ENCODE assay signal across 7 cellular contexts in the genomic region with DNA sequence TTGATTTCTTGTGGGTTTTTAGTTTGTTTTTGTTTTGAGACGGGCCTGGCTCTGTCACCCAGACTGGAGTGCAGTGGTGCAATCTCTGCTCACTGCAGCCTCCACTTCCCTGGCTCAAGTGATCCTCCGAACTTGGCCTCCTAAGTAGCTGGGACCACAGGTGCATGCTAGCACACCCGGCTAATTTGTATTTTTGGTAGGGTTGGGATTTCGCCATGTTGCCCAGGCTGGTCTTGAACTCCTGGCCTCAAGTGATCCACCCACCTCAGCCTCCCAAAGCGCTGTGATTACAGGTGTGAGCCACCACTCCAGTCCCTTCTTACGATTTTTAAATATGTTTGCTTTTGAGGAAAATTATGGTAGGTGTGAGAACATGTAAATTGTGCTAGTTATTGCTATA. TPM values are rescaled to one million over a fixed set of nuclear protein-coding genes. Genes with fewer than 3 reads are reported as not detected.
DNase-seq lines count a peak whose midpoint lies in the region; ATAC-seq, FAIRE-seq and TF ChIP-seq lines count a peak whose summit lies in the region.
"Not testable (repeated sequence)": the region's sequence is repeated elsewhere in the genome, so short reads cannot be mapped to it uniquely, and the experiment has no call there.
"Had no signal": no experiment of that assay in that cellular context is flagged by ENCODE, and none has a peak within 500 bp of the region (broad histone marks: within the 10 kb centered on the region; RNA-seq: fewer than 3 reads in every experiment).

No MANE protein-coding gene starts in this region.

- TF ChIP-seq EP300 in HepG2 (IDR thresholded peaks at IDR 0.05; ENCODE audit: low read depth in 2 of 2, low read length in 2 of 2); HepG2 (CRISPR knock-in tag; IDR thresholded peaks at IDR 0.05; ENCODE audit: borderline replicate concordance): not testable (repeated sequence)

- TF ChIP-seq RAD21 in HepG2 (CRISPR knock-in tag; IDR thresholded peaks at IDR 0.05) = not testable (repeated sequence)

- H3K9me3 Mint-ChIP-seq in CD4-positive, alpha-beta T cell; HFFc6; activated CD4-positive, alpha-beta T cell treated with anti-CD3 and anti-CD28 coated beads, Interleukin-2, amount 10 ng/mL, durations not matched to agents 7 days and 5 days; activated naive CD4-positive, alpha-beta T cell treated with anti-CD3 and anti-CD28 coated beads for 36 hours: not testable (repeated sequence)

- H3K27me3 ChIP-seq in CD4-positive, alpha-beta T cell (ENCODE audit: control insufficient read depth, insufficient read depth, low read length); HepG2 (ENCODE audit: control insufficient read depth in 1 of 2, insufficient read depth in 2 of 2, low read length in 2 of 2); thymus (ENCODE audit: control insufficient read depth, insufficient read depth): not testable (repeated sequence)

- FAIRE-seq in HepG2 (lab: Jason Lieb, UNC) = not testable (repeated sequence)

- H3K36me3 ChIP-seq in HepG2 (replicated peaks in 1 of 2; ENCODE audit: control insufficient read depth in 1 of 2, insufficient read depth in 2 of 2, low read length in 2 of 2) = peaks cover 10 to 29% of the 10 kb centered on the region in 2 experiments
- peaks cover 27% of the 10 kb centered on the region for H3K36me3 ChIP-seq in thymus (ENCODE audit: control insufficient read depth, insufficient read depth)

- in situ Hi-C loops in HepG2 (cut with HindIII; ENCODE audit: extremely low pct_ligation_motif_present, low pct_unique_long_range_greater_than_20kb) = not testable (repeated sequence)

- not testable (repeated sequence) for DNase-seq in CD4-positive, alpha-beta T cell; HFFc6; activated CD4-positive, alpha-beta T cell treated with anti-CD3 and anti-CD28 coated beads, Interleukin-2, amount 10 ng/mL, durations not matched to agents 7 days and 5 days; activated naive CD4-positive, alpha-beta T cell treated with anti-CD3 and anti-CD28 coated beads for 36 hours; HepG2 (ENCODE audit: low spot score)

- peak overlapping the region; percentile 5 for H3K27ac ChIP-seq in CD4-positive, alpha-beta T cell (ENCODE audit: low read depth, low read length)
- H3K27ac ChIP-seq in HepG2 (ENCODE audit: extremely low read length, insufficient read depth, low read length) = not testable (repeated sequence)
- H3K27ac ChIP-seq in thymus (ENCODE audit: low read depth) = peak overlapping the region; percentile 31

- peak in 1 of 2 experiments; percentile 30; a peak in 1 of 4 replicates for TF ChIP-seq POLR2A in HepG2 (IDR thresholded peaks at IDR 0.05; ENCODE audit: insufficient read depth in 1 of 2, low read depth in 2 of 2, low read length in 2 of 2)

- not testable (repeated sequence) for H3K4me2 ChIP-seq in HepG2 (ENCODE audit: low read depth, low read length)

- not testable (repeated sequence) for BruUV-seq in HepG2 (replicated peaks; lab: Mats Ljungman, UMichigan)

- CTCF ChIA-PET in CD4-positive, alpha-beta T cell (lab: Charles Lee) = interaction anchor here (1.5 kb wide), 1 partner anchor 9 kb away, joined by 4 read pairs; no protein-coding TSS in a partner anchor
- CTCF ChIA-PET in activated CD4-positive, alpha-beta T cell treated with anti-CD3 and anti-CD28 coated beads, Interleukin-2, amount 10 ng/mL, durations not matched to agents 7 days and 5 days (lab: Charles Lee) = interaction anchor here (4.4 kb wide), 1 partner anchor 10 kb away, joined by 14 read pairs; a partner anchor contains a TSS
- CTCF ChIA-PET in activated naive CD4-positive, alpha-beta T cell treated with anti-CD3 and anti-CD28 coated beads for 36 hours (lab: Charles Lee) = interaction anchor here (1.7 kb wide), 1 partner anchor 10 kb away, joined by 4 read pairs; a partner anchor contains a TSS
- CTCF ChIA-PET in HepG2 (lab: Yijun Ruan, JAX; ENCODE audit: low intra/inter-chr PET ratio, low total read pairs) = not testable (repeated sequence)

- H3K36me3 Mint-ChIP-seq in CD4-positive, alpha-beta T cell (ENCODE audit: low read depth) = peaks cover 62% of the 10 kb centered on the region
- peaks cover 44% of the 10 kb centered on the region for H3K36me3 Mint-ChIP-seq in HFFc6 (ENCODE audit: low read depth)
- H3K36me3 Mint-ChIP-seq in activated CD4-positive, alpha-beta T cell treated with anti-CD3 and anti-CD28 coated beads, Interleukin-2, amount 10 ng/mL, durations not matched to agents 7 days and 5 days (ENCODE audit: low read depth) = peaks cover 51% of the 10 kb centered on the region
- peaks cover 33% of the 10 kb centered on the region for H3K36me3 Mint-ChIP-seq in activated naive CD4-positive, alpha-beta T cell treated with anti-CD3 and anti-CD28 coated beads for 36 hours (ENCODE audit: low read depth)

- H4K20me1 ChIP-seq in HepG2 (ENCODE audit: insufficient read depth, low read length) = not testable (repeated sequence)

- not testable (repeated sequence) for H3K9me3 ChIP-seq in CD4-positive, alpha-beta T cell (ENCODE audit: control insufficient read depth, low read length); HepG2 (ENCODE audit: low read length); thymus (ENCODE audit: control insufficient read depth)

- H3K27me3 Mint-ChIP-seq in CD4-positive, alpha-beta T cell; HFFc6 (ENCODE audit: insufficient read depth); activated CD4-positive, alpha-beta T cell treated with anti-CD3 and anti-CD28 coated beads, Interleukin-2, amount 10 ng/mL, durations not matched to agents 7 days and 5 days; activated naive CD4-positive, alpha-beta T cell treated with anti-CD3 and anti-CD28 coated beads for 36 hours (ENCODE audit: low read depth): not testable (repeated sequence)

- not testable (repeated sequence) for H3K4me3 ChIP-seq in HepG2 (replicated peaks in 1 of 3; ENCODE audit: insufficient read depth in 1 of 3, low read depth in 2 of 3, low read length in 3 of 3); thymus (ENCODE audit: low read length)

- intact Hi-C loops in CD4-positive, alpha-beta T cell (cut with DNase I, micrococcal nuclease) = loop anchor here in 1 of 2 experiments (2.0 kb wide), 1 partner anchor 45 kb away; a partner anchor contains a TSS
- intact Hi-C loops in activated naive CD4-positive, alpha-beta T cell treated with anti-CD3 and anti-CD28 coated beads for 36 hours (cut with micrococcal nuclease); HepG2 (cut with micrococcal nuclease; ENCODE audit: unreplicated experiment): not testable (repeated sequence)

- not testable (repeated sequence) for H2AFZ ChIP-seq in HepG2 (ENCODE audit: low read length)

- not testable (repeated sequence) for H3K4me3 Mint-ChIP-seq in CD4-positive, alpha-beta T cell; HFFc6; activated CD4-positive, alpha-beta T cell treated with anti-CD3 and anti-CD28 coated beads, Interleukin-2, amount 10 ng/mL, durations not matched to agents 7 days and 5 days; activated naive CD4-positive, alpha-beta T cell treated with anti-CD3 and anti-CD28 coated beads for 36 hours

- H3K4me1 Mint-ChIP-seq in CD4-positive, alpha-beta T cell (ENCODE audit: low read depth) = peaks cover 77% of the 10 kb centered on the region
- peaks cover 51% of the 10 kb centered on the region for H3K4me1 Mint-ChIP-seq in HFFc6 (ENCODE audit: low read depth)
- H3K4me1 Mint-ChIP-seq in activated CD4-positive, alpha-beta T cell treated with anti-CD3 and anti-CD28 coated beads, Interleukin-2, amount 10 ng/mL, durations not matched to agents 7 days and 5 days = peaks cover 66% of the 10 kb centered on the region
- peaks cover 38% of the 10 kb centered on the region for H3K4me1 Mint-ChIP-seq in activated naive CD4-positive, alpha-beta T cell treated with anti-CD3 and anti-CD28 coated beads for 36 hours (ENCODE audit: low read depth)

- H3K27ac Mint-ChIP-seq in CD4-positive, alpha-beta T cell = peak overlapping the region; percentile 97
- peak overlapping the region; percentile 31; the same call in 1 of the 2 replicates for H3K27ac Mint-ChIP-seq in HFFc6
- H3K27ac Mint-ChIP-seq in activated CD4-positive, alpha-beta T cell treated with anti-CD3 and anti-CD28 coated beads, Interleukin-2, amount 10 ng/mL, durations not matched to agents 7 days and 5 days = peak overlapping the region; percentile 25
- H3K27ac Mint-ChIP-seq in activated naive CD4-positive, alpha-beta T cell treated with anti-CD3 and anti-CD28 coated beads for 36 hours = peak overlapping the region; percentile 50

- 96% methylated on average over 6 of the region's 6 CpGs for WGBS in HepG2 (ENCODE audit: low lambda C conversion rate)
- WGBS in thymus = 97% methylated on average over 6 of the region's 6 CpGs

- not testable (repeated sequence) for H3K4me1 ChIP-seq in HepG2 (ENCODE audit: insufficient read depth, low read length); thymus (ENCODE audit: control insufficient read depth, insufficient read depth, low read length)

- POLR2A ChIA-PET in CD4-positive, alpha-beta T cell (lab: Charles Lee) = interaction anchor here (0.6 to 9.7 kb wide), 6 partner anchors 9 to 57 kb away, joined by 3 to 160 read pairs (median 4); a partner anchor contains a TSS
- POLR2A ChIA-PET in activated CD4-positive, alpha-beta T cell treated with anti-CD3 and anti-CD28 coated beads, Interleukin-2, amount 10 ng/mL, durations not matched to agents 7 days and 5 days (lab: Charles Lee) = not testable (repeated sequence)
- POLR2A ChIA-PET in HepG2 (lab: Yijun Ruan, JAX) = interaction anchor here (0.8 kb wide), 1 partner anchor 10 kb away, joined by 3 read pairs; a partner anchor contains a TSS

- TF ChIP-seq CTCF in CD4-positive, alpha-beta T cell (IDR thresholded peaks at IDR 0.05); HFFc6 (IDR thresholded peaks at IDR 0.05); HepG2 (CRISPR knock-in tag; IDR thresholded peaks at IDR 0.05): not testable (repeated sequence)

- H3K79me2 ChIP-seq in HepG2 (ENCODE audit: insufficient read depth, low read length) = not testable (repeated sequence)

- ATAC-seq in CD4-positive, alpha-beta T cell (ENCODE audit: poor library complexity); HepG2: not testable (repeated sequence)

- H3K9ac ChIP-seq in HepG2 (ENCODE audit: insufficient read depth, low read depth, low read length) = not testable (repeated sequence)

RNA-seq across cellular contexts. Expression of a gene that starts 10.0 kb away (rescaled TPM):
- total RNA-seq in CD4-positive, alpha-beta T cell = 100 to 1,000 TPM; 114 to 120 TPM
- total RNA-seq in HFFc6 (2021; fragmentation: NEBNext Ultra II Directional; extraction: Animal tissue kit (Norgen Biotek cat#: 25700)) = 10 to 100 TPM; 19.9 to 24.1 (median 23.7) TPM
- total RNA-seq in activated CD4-positive, alpha-beta T cell treated with anti-CD3 and anti-CD28 coated beads, Interleukin-2, amount 10 ng/mL, durations not matched to agents 7 days and 5 days = 10 to 100 TPM; 76.4 to 79.8 TPM
- total RNA-seq in activated naive CD4-positive, alpha-beta T cell treated with anti-CD3 and anti-CD28 coated beads for 36 hours = 10 to 100 TPM; 50.4 to 52.2 TPM
- total RNA-seq in HepG2 (2016; rRNA removed; fragmentation: Illumina TruSeq; extraction: Trizol) = 14.3 and 25.7 TPM in 2 replicates
- 5.1 and 6.2 TPM in 2 replicates for total RNA-seq in HepG2 (2016; cell fraction: cytosol; rRNA removed; fragmentation: Illumina TruSeq; extraction: Trizol; ENCODE audit: low read depth)
- total RNA-seq in HepG2 (2016; cell fraction: insoluble cytoplasmic fraction; rRNA removed; fragmentation: Illumina TruSeq; extraction: Trizol) = 13.6 and 27.9 TPM in 2 replicates
- total RNA-seq in HepG2 (2016; cell fraction: membrane; rRNA removed; fragmentation: Illumina TruSeq; extraction: Trizol) = 5.9 and 7.5 TPM in 2 replicates
- 56.6 and 59.5 TPM in 2 replicates for total RNA-seq in HepG2 (2016; cell fraction: nucleus; rRNA removed; fragmentation: Illumina TruSeq; extraction: Trizol)
- polyA plus RNA-seq in HepG2 (2011; rRNA removed) (25.9 and 29.7 TPM in 2 replicates), thymus (69.6 TPM)
- 7.7 and 8.6 TPM in 2 replicates for polyA plus RNA-seq in HepG2 (2011; cell fraction: cytosol; rRNA removed)
- 47.2 and 58.1 TPM in 2 replicates for polyA plus RNA-seq in HepG2 (2011; cell fraction: nucleus; rRNA removed)
- 26.1 and 32.8 TPM in 2 replicates for polyA plus RNA-seq in HepG2 (2012)
- polyA plus RNA-seq in HepG2 (2016; cell fraction: cytosol; fragmentation: Illumina TruSeq; extraction: Trizol; ENCODE audit: low read depth) = 1.5 and 1.9 TPM in 2 replicates
- 25.6 and 25.9 TPM in 2 replicates for polyA plus RNA-seq in HepG2 (2016; cell fraction: insoluble cytoplasmic fraction; fragmentation: Illumina TruSeq; extraction: Trizol; ENCODE audit: low read depth)
- polyA plus RNA-seq in HepG2 (2016; cell fraction: membrane; fragmentation: Illumina TruSeq; extraction: Trizol; ENCODE audit: low read depth) = 4.0 and 4.5 TPM in 2 replicates
- 122 and 128 TPM in 2 replicates for polyA plus RNA-seq in HepG2 (2016; cell fraction: nucleus; fragmentation: Illumina TruSeq; extraction: Trizol; ENCODE audit: insufficient read depth, low read depth)
- 24.7 and 36.9 TPM in 2 replicates for polyA minus RNA-seq in HepG2 (2011; rRNA and poly(A)+ RNA removed; ENCODE audit: low replicate concordance)
- 6.1 and 8.7 TPM in 2 replicates for polyA minus RNA-seq in HepG2 (2011; cell fraction: cytosol; rRNA and poly(A)+ RNA removed)
- 106 and 110 TPM in 2 replicates for polyA minus RNA-seq in HepG2 (2011; cell fraction: nucleus; rRNA and poly(A)+ RNA removed)

RNA-seq across cellular contexts. Expression of a gene that starts 10.6 kb away (rescaled TPM):
- under 1 TPM; 0.19 to 0.42 TPM for total RNA-seq in CD4-positive, alpha-beta T cell
- total RNA-seq in HFFc6 (2021; fragmentation: NEBNext Ultra II Directional; extraction: Animal tissue kit (Norgen Biotek cat#: 25700)) = under 1 TPM in 1 of 6 experiments, not detected in 5; 0.08 TPM
- not detected for total RNA-seq in activated CD4-positive, alpha-beta T cell treated with anti-CD3 and anti-CD28 coated beads, Interleukin-2, amount 10 ng/mL, durations not matched to agents 7 days and 5 days
- under 1 TPM in 1 of 2 experiments, not detected in 1; 0.05 TPM for total RNA-seq in activated naive CD4-positive, alpha-beta T cell treated with anti-CD3 and anti-CD28 coated beads for 36 hours
- not detected in 2 replicates for total RNA-seq in HepG2 (2016; rRNA removed; fragmentation: Illumina TruSeq; extraction: Trizol)
- 0.18 TPM in 1 of 2 replicates, not detected in the other for total RNA-seq in HepG2 (2016; cell fraction: cytosol; rRNA removed; fragmentation: Illumina TruSeq; extraction: Trizol; ENCODE audit: low read depth)
- total RNA-seq in HepG2 (2016; cell fraction: insoluble cytoplasmic fraction; rRNA removed; fragmentation: Illumina TruSeq; extraction: Trizol) = not detected in 2 replicates
- not detected in 2 replicates for total RNA-seq in HepG2 (2016; cell fraction: membrane; rRNA removed; fragmentation: Illumina TruSeq; extraction: Trizol)
- total RNA-seq in HepG2 (2016; cell fraction: nucleus; rRNA removed; fragmentation: Illumina TruSeq; extraction: Trizol) = not detected in 2 replicates
- polyA plus RNA-seq in HepG2 (2011; rRNA removed) = 0.03 TPM in 2 replicates
- polyA plus RNA-seq in HepG2 (2011; cell fraction: cytosol; rRNA removed) = not detected in 2 replicates
- 0.09 TPM in 1 of 2 replicates, not detected in the other for polyA plus RNA-seq in HepG2 (2011; cell fraction: nucleus; rRNA removed)
- polyA plus RNA-seq in HepG2 (2012) = not detected in 2 replicates
- polyA plus RNA-seq in HepG2 (2016; cell fraction: cytosol; fragmentation: Illumina TruSeq; extraction: Trizol; ENCODE audit: low read depth) = not detected in 2 replicates
- polyA plus RNA-seq in HepG2 (2016; cell fraction: insoluble cytoplasmic fraction; fragmentation: Illumina TruSeq; extraction: Trizol; ENCODE audit: low read depth) = not detected in 2 replicates
- not detected in 2 replicates for polyA plus RNA-seq in HepG2 (2016; cell fraction: membrane; fragmentation: Illumina TruSeq; extraction: Trizol; ENCODE audit: low read depth)
- polyA plus RNA-seq in HepG2 (2016; cell fraction: nucleus; fragmentation: Illumina TruSeq; extraction: Trizol; ENCODE audit: insufficient read depth, low read depth) = not detected in 2 replicates
- polyA minus RNA-seq in HepG2 (2011; rRNA and poly(A)+ RNA removed; ENCODE audit: low replicate concordance) = 2.9 TPM in 1 of 2 replicates, not detected in the other
- polyA minus RNA-seq in HepG2 (2011; cell fraction: cytosol; rRNA and poly(A)+ RNA removed) = not detected in 2 replicates
- 0.12 TPM in 1 of 2 replicates, not detected in the other for polyA minus RNA-seq in HepG2 (2011; cell fraction: nucleus; rRNA and poly(A)+ RNA removed)
- 0.05 TPM for polyA plus RNA-seq in thymus
- total RNA-seq: MCF 10A had no signal

RNA-seq across cellular contexts. Expression of a gene that starts 41.2 kb away (rescaled TPM):
- 1 to 10 TPM; 6.3 to 8.2 TPM for total RNA-seq in CD4-positive, alpha-beta T cell
- 1 to 10 TPM in 2 of 6 experiments, under 1 TPM in 4; 0.37 to 2.7 (median 0.45) TPM for total RNA-seq in HFFc6 (2021; fragmentation: NEBNext Ultra II Directional; extraction: Animal tissue kit (Norgen Biotek cat#: 25700))
- total RNA-seq in activated CD4-positive, alpha-beta T cell treated with anti-CD3 and anti-CD28 coated beads, Interleukin-2, amount 10 ng/mL, durations not matched to agents 7 days and 5 days = 10 to 100 TPM; 22.7 to 23.6 TPM
- total RNA-seq in activated naive CD4-positive, alpha-beta T cell treated with anti-CD3 and anti-CD28 coated beads for 36 hours = 10 to 100 TPM; 18.7 to 19.3 TPM
- total RNA-seq in HepG2 (2016; rRNA removed; fragmentation: Illumina TruSeq; extraction: Trizol) = not detected in 2 replicates
- not detected in 2 replicates for total RNA-seq in HepG2 (2016; cell fraction: cytosol; rRNA removed; fragmentation: Illumina TruSeq; extraction: Trizol; ENCODE audit: low read depth)
- not detected in 2 replicates for total RNA-seq in HepG2 (2016; cell fraction: insoluble cytoplasmic fraction; rRNA removed; fragmentation: Illumina TruSeq; extraction: Trizol)
- total RNA-seq in HepG2 (2016; cell fraction: membrane; rRNA removed; fragmentation: Illumina TruSeq; extraction: Trizol) = not detected in 2 replicates
- total RNA-seq in HepG2 (2016; cell fraction: nucleus; rRNA removed; fragmentation: Illumina TruSeq; extraction: Trizol) = not detected in 2 replicates
- polyA plus RNA-seq in HepG2 (2011; rRNA removed) (not detected in 2 replicates), thymus (21.7 TPM)
- not detected in 2 replicates for polyA plus RNA-seq in HepG2 (2011; cell fraction: cytosol; rRNA removed)
- polyA plus RNA-seq in HepG2 (2011; cell fraction: nucleus; rRNA removed) = not detected in 2 replicates
- polyA plus RNA-seq in HepG2 (2012) = not detected in 2 replicates
- polyA plus RNA-seq in HepG2 (2016; cell fraction: cytosol; fragmentation: Illumina TruSeq; extraction: Trizol; ENCODE audit: low read depth) = not detected in 2 replicates
- not detected in 2 replicates for polyA plus RNA-seq in HepG2 (2016; cell fraction: insoluble cytoplasmic fraction; fragmentation: Illumina TruSeq; extraction: Trizol; ENCODE audit: low read depth)
- polyA plus RNA-seq in HepG2 (2016; cell fraction: membrane; fragmentation: Illumina TruSeq; extraction: Trizol; ENCODE audit: low read depth) = not detected in 2 replicates
- not detected in 2 replicates for polyA plus RNA-seq in HepG2 (2016; cell fraction: nucleus; fragmentation: Illumina TruSeq; extraction: Trizol; ENCODE audit: insufficient read depth, low read depth)
- polyA minus RNA-seq in HepG2 (2011; rRNA and poly(A)+ RNA removed; ENCODE audit: low replicate concordance) = 13.3 TPM in 1 of 2 replicates, not detected in the other
- polyA minus RNA-seq in HepG2 (2011; cell fraction: cytosol; rRNA and poly(A)+ RNA removed) = not detected in 2 replicates
- polyA minus RNA-seq in HepG2 (2011; cell fraction: nucleus; rRNA and poly(A)+ RNA removed) = not detected in 2 replicates
- total RNA-seq: MCF 10A had no signal

RNA-seq across cellular contexts. Expression of a gene that starts 44.4 kb away (rescaled TPM):
- 10 to 100 TPM; 41.6 to 50.5 TPM for total RNA-seq in CD4-positive, alpha-beta T cell
- total RNA-seq in HFFc6 (2021; fragmentation: NEBNext Ultra II Directional; extraction: Animal tissue kit (Norgen Biotek cat#: 25700)) = 10 to 100 TPM; 42.2 to 44.6 (median 43.5) TPM
- 10 to 100 TPM; 49.8 to 55.3 TPM for total RNA-seq in activated CD4-positive, alpha-beta T cell treated with anti-CD3 and anti-CD28 coated beads, Interleukin-2, amount 10 ng/mL, durations not matched to agents 7 days and 5 days
- 10 to 100 TPM; 29.1 to 30.3 TPM for total RNA-seq in activated naive CD4-positive, alpha-beta T cell treated with anti-CD3 and anti-CD28 coated beads for 36 hours
- total RNA-seq in HepG2 (2016; rRNA removed; fragmentation: Illumina TruSeq; extraction: Trizol) = 20.8 and 31.6 TPM in 2 replicates
- total RNA-seq in HepG2 (2016; cell fraction: cytosol; rRNA removed; fragmentation: Illumina TruSeq; extraction: Trizol; ENCODE audit: low read depth) = 2.4 and 2.8 TPM in 2 replicates
- total RNA-seq in HepG2 (2016; cell fraction: insoluble cytoplasmic fraction; rRNA removed; fragmentation: Illumina TruSeq; extraction: Trizol) = 24.7 and 30.2 TPM in 2 replicates
- 4.7 and 7.3 TPM in 2 replicates for total RNA-seq in HepG2 (2016; cell fraction: membrane; rRNA removed; fragmentation: Illumina TruSeq; extraction: Trizol)
- total RNA-seq in HepG2 (2016; cell fraction: nucleus; rRNA removed; fragmentation: Illumina TruSeq; extraction: Trizol) = 25.5 and 31.7 TPM in 2 replicates
- 11.2 and 13.0 TPM in 2 replicates for polyA plus RNA-seq in HepG2 (2011; rRNA removed)
- 3.6 and 7.5 TPM in 2 replicates for polyA plus RNA-seq in HepG2 (2011; cell fraction: cytosol; rRNA removed)
- 5.4 and 9.0 TPM in 2 replicates for polyA plus RNA-seq in HepG2 (2011; cell fraction: nucleus; rRNA removed)
- polyA plus RNA-seq in HepG2 (2012) = 18.2 and 24.4 TPM in 2 replicates
- 0.51 and 0.74 TPM in 2 replicates for polyA plus RNA-seq in HepG2 (2016; cell fraction: cytosol; fragmentation: Illumina TruSeq; extraction: Trizol; ENCODE audit: low read depth)
- 26.4 and 31.6 TPM in 2 replicates for polyA plus RNA-seq in HepG2 (2016; cell fraction: insoluble cytoplasmic fraction; fragmentation: Illumina TruSeq; extraction: Trizol; ENCODE audit: low read depth)
- 1.9 and 2.1 TPM in 2 replicates for polyA plus RNA-seq in HepG2 (2016; cell fraction: membrane; fragmentation: Illumina TruSeq; extraction: Trizol; ENCODE audit: low read depth)
- 30.6 and 30.8 TPM in 2 replicates for polyA plus RNA-seq in HepG2 (2016; cell fraction: nucleus; fragmentation: Illumina TruSeq; extraction: Trizol; ENCODE audit: insufficient read depth, low read depth)
- 4.5 and 11.2 TPM in 2 replicates for polyA minus RNA-seq in HepG2 (2011; rRNA and poly(A)+ RNA removed; ENCODE audit: low replicate concordance)
- 10.1 and 13.0 TPM in 2 replicates for polyA minus RNA-seq in HepG2 (2011; cell fraction: cytosol; rRNA and poly(A)+ RNA removed)
- polyA minus RNA-seq in HepG2 (2011; cell fraction: nucleus; rRNA and poly(A)+ RNA removed) = 53.0 and 78.4 TPM in 2 replicates
- 85.6 TPM for polyA plus RNA-seq in thymus

Comparison
In these comparisons a context has a peak if more than half of its experiments do, and no peak if none do; other contexts are left out.
1. H3K27ac Mint-ChIP-seq: peak in every context shown above with its lines; median percentile 97 in CD4-positive, alpha-beta T cell; 50 in activated naive CD4-positive, alpha-beta T cell treated with anti-CD3 and anti-CD28 coated beads for 36 hours; 31 in HFFc6; 25 in activated CD4-positive, alpha-beta T cell treated with anti-CD3 and anti-CD28 coated beads, Interleukin-2, amount 10 ng/mL, durations not matched to agents 7 days and 5 days.